ENCODE assay signal across 8 cellular contexts in the genomic region with DNA sequence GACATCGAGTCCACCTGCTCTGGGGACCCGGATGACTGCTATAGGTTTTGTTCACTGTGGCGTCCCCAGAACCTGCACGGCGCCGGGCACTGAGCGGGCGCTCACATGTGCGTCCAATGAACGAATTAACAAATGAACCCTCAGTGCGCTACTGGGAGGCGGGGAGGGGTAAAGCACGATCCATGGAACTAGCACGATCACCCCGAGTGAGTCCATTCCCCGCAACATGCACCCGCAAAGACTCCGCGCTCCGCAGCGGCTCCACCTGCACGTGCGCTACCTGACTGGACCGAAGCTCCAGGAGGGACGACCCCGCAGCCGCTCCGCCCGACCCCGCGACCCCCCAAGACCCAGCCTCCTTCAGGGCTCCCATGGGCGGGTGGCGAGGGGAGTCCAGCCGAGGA. TPM values are rescaled to one million over a fixed set of nuclear protein-coding genes. Genes with fewer than 3 reads are reported as not detected.
DNase-seq lines count a peak whose midpoint lies in the region; ATAC-seq and TF ChIP-seq lines count a peak whose summit lies in the region.

No MANE protein-coding gene starts in this region.

- H3K4me3 ChIP-seq in ACC112 (ENCODE audit: low read depth, low read length) (peak overlapping the region; percentile 90), Peyer's patch (peak overlapping the region; percentile 62 to 92 (median 88))

- no peaks in the 10 kb centered on the region for H3K9me3 Mint-ChIP-seq in MCF 10A (ENCODE audit: unreplicated experiment)

- TF ChIP-seq CTCF in Peyer's patch (IDR thresholded peaks at IDR 0.05): no peak
- TF ChIP-seq CTCF in MCF 10A (IDR thresholded peaks at IDR 0.05; ENCODE audit: unreplicated experiment): no peak

- H3K27ac ChIP-seq in ACC112 (ENCODE audit: low read depth, low read length): no peak overlapping the region
- H3K27ac ChIP-seq in Peyer's patch: peak overlapping the region; percentile 85 to 91 (median 88)

- H3K4me1 Mint-ChIP-seq in MCF 10A (ENCODE audit: insufficient read depth, unreplicated experiment): peaks cover 29% of the 10 kb centered on the region

- CTCF ChIA-PET in MCF 10A (lab: Yijun Ruan, JAX): interaction anchor here (0.7 kb wide), 1 partner anchor 465 kb away, joined by 3 read pairs; no protein-coding TSS in a partner anchor

- H3K36me3 Mint-ChIP-seq in MCF 10A (ENCODE audit: insufficient read depth, unreplicated experiment): peaks cover 16% of the 10 kb centered on the region

- peak overlapping the region; percentile 84 for H3K4me3 Mint-ChIP-seq in MCF 10A (ENCODE audit: unreplicated experiment)

- no peaks in the 10 kb centered on the region for H3K9me3 ChIP-seq in Peyer's patch

- POLR2A ChIA-PET in MCF 10A (lab: Yijun Ruan, JAX): interaction anchor here (0.7 to 2.4 kb wide), 18 partner anchors 11 to 558 kb away, joined by 3 to 15 read pairs (median 5); a partner anchor contains a TSS

- peak overlapping the region; percentile 88 for H2AFZ ChIP-seq in ACC112 (ENCODE audit: low read length, unreplicated experiment)

- H3K27me3 ChIP-seq in ACC112 (ENCODE audit: insufficient read depth, low read length) (no peaks in the 10 kb centered on the region), Peyer's patch (no peaks in the 10 kb centered on the region)

- no TSS peak for BruUV-seq in MCF 10A (replicated peaks; lab: Mats Ljungman, UMichigan)

- H3K79me2 ChIP-seq in ACC112 (ENCODE audit: control insufficient read depth, insufficient read depth, low read length, unreplicated experiment): peaks cover 43% of the 10 kb centered on the region

- ATAC-seq in GM18511 (IDR thresholded peaks at IDR 0.05; ENCODE audit: unreplicated experiment) (peak; percentile 34), HG03095 (IDR thresholded peaks at IDR 0.05; ENCODE audit: unreplicated experiment) (peak; percentile 25), left colon (peak; percentile 53)

- intact Hi-C loops in MCF 10A (cut with micrococcal nuclease) (no loop called here), left colon (cut with DNase I, micrococcal nuclease) (no loop called here)

- no peak for TF ChIP-seq POLR2A in Peyer's patch (IDR thresholded peaks at IDR 0.05)

- no peaks in the 10 kb centered on the region for H3K36me3 ChIP-seq in ACC112 (ENCODE audit: insufficient read depth, low read length)
- no peaks in the 10 kb centered on the region for H3K36me3 ChIP-seq in Peyer's patch

- no peaks in the 10 kb centered on the region for H3K27me3 Mint-ChIP-seq in MCF 10A (ENCODE audit: insufficient read depth, unreplicated experiment)

- peak in 2 of 3 donors; percentile 30 to 56 for DNase-seq in Peyer's patch
- peak; percentile 50 for DNase-seq in MCF 10A (ENCODE audit: unreplicated experiment)
- peak in 1 of 2 donors; percentile 53 for DNase-seq in left colon
- DNase-seq in stimulated activated CD4-positive, alpha-beta T cell treated with anti-CD3 and anti-CD28 coated beads, Interleukin-4, amount 100 ng/mL, for 1 hour: peak; percentile 39
- no peak for DNase-seq in 8988T

- H3K4me1 ChIP-seq in ACC112 (ENCODE audit: control insufficient read depth, insufficient read depth, low read length, unreplicated experiment) (peaks cover 10% of the 10 kb centered on the region), Peyer's patch (peaks cover 0 to 18% (median 0%) of the 10 kb centered on the region in 4 donors)

- peak overlapping the region; percentile 61 for H3K27ac Mint-ChIP-seq in MCF 10A (ENCODE audit: low read depth, unreplicated experiment)

RNA-seq across cellular contexts. Expression of a gene that starts 0.5 kb away (rescaled TPM):
- 100 to 1,000 TPM in 1 of 4 donors, 10 to 100 TPM in 3; 18.9 to 151 (median 52.8) TPM for total RNA-seq in Peyer's patch
- total RNA-seq in MCF 10A (2022): 145 and 274 TPM in 2 replicates
- total RNA-seq in left colon: 10 to 100 TPM; 71.2 to 98.5 TPM
